Comparison of ENCODE assay signal across 10 cellular contexts in genomic region chr18:58584219-58585127, GRCh38. TPM values are rescaled to one million over a fixed set of nuclear protein-coding genes. Genes with fewer than 3 reads are reported as not detected.
DNase-seq lines count a peak whose midpoint lies in the region; ATAC-seq and TF ChIP-seq lines count a peak whose summit lies in the region.
"Had no signal": no experiment of that assay in that cellular context is flagged by ENCODE, and none has a peak within 500 bp of the region (broad histone marks: within the 10 kb centered on the region; RNA-seq: fewer than 3 reads in every experiment).

No MANE protein-coding gene starts in this region.

- no peak overlapping the region for H3K27ac ChIP-seq in CD4-positive, alpha-beta T cell (ENCODE audit: low read depth, low read length)
- H3K27ac ChIP-seq: right lobe of liver had no signal

- no peaks in the 10 kb centered on the region for H3K27me3 ChIP-seq in CD4-positive, alpha-beta T cell (ENCODE audit: control insufficient read depth, insufficient read depth, low read length)
- H3K27me3 ChIP-seq: right lobe of liver had no signal

- TF ChIP-seq CTCF in neural crest cell (conservative IDR thresholded peaks at IDR 0.05): no peak
- no peak for TF ChIP-seq CTCF in CD4-positive, alpha-beta T cell (IDR thresholded peaks at IDR 0.05)

- H3K9me3 ChIP-seq in CD4-positive, alpha-beta T cell (ENCODE audit: control insufficient read depth, low read length): peaks cover 11% of the 10 kb centered on the region
- H3K9me3 ChIP-seq: right lobe of liver had no signal

- CTCF ChIA-PET in CD4-positive, alpha-beta T cell (lab: Charles Lee): no interaction called here

- POLR2A ChIA-PET in CD4-positive, alpha-beta T cell (lab: Charles Lee): no interaction called here

- peak overlapping the region; percentile 67 for H3K27ac Mint-ChIP-seq in neural crest cell (ENCODE audit: unreplicated experiment)
- H3K27ac Mint-ChIP-seq in CD4-positive, alpha-beta T cell: no peak overlapping the region

- DNase-seq in GM04504 (ENCODE audit: low read depth) (peak; percentile 62), NCI-H69 (lab: John Stamatoyannopoulos, UW) (peak; percentile 79), dedifferentiated amniotic fluid mesenchymal stem cell (ENCODE audit: extremely low spot score) (peak; percentile 67), neural crest cell (ENCODE audit: low read depth, low spot score) (no peak), head of caudate nucleus (no peak)
- DNase-seq in CD4-positive, alpha-beta T cell: no peak
- DNase-seq: activated CD8-positive, alpha-beta memory T cell treated with anti-CD3 and anti-CD28 coated beads for 24 hours; right lobe of liver had no signal

- H3K27me3 Mint-ChIP-seq in neural crest cell (ENCODE audit: low read depth): no peaks in the 10 kb centered on the region
- H3K27me3 Mint-ChIP-seq in CD4-positive, alpha-beta T cell: no peaks in the 10 kb centered on the region

- peaks cover 4% of the 10 kb centered on the region for H3K36me3 Mint-ChIP-seq in neural crest cell (ENCODE audit: low read depth)
- H3K36me3 Mint-ChIP-seq in CD4-positive, alpha-beta T cell (ENCODE audit: low read depth): peaks cover 3% of the 10 kb centered on the region

- no peak for ATAC-seq in GM19023 (IDR thresholded peaks at IDR 0.05; ENCODE audit: unreplicated experiment)
- ATAC-seq in CD4-positive, alpha-beta T cell (ENCODE audit: poor library complexity): no peak
- no peak for ATAC-seq in HG03432 (IDR thresholded peaks at IDR 0.05; ENCODE audit: unreplicated experiment)
- ATAC-seq: right lobe of liver had no signal

- peaks cover 20% of the 10 kb centered on the region for H3K4me1 Mint-ChIP-seq in neural crest cell
- H3K4me1 Mint-ChIP-seq in CD4-positive, alpha-beta T cell (ENCODE audit: low read depth): peaks cover 14% of the 10 kb centered on the region

- no peak overlapping the region for H3K4me3 Mint-ChIP-seq in neural crest cell
- no peak overlapping the region for H3K4me3 Mint-ChIP-seq in CD4-positive, alpha-beta T cell

- peaks cover 5% of the 10 kb centered on the region for H3K9me3 Mint-ChIP-seq in neural crest cell
- H3K9me3 Mint-ChIP-seq in CD4-positive, alpha-beta T cell: peaks cover 3% of the 10 kb centered on the region

- intact Hi-C loops in head of caudate nucleus (cut with DNase I): no loop called here
- intact Hi-C loops in CD4-positive, alpha-beta T cell (cut with DNase I, micrococcal nuclease): no loop called here

RNA-seq across cellular contexts. Expression of gene ALPK2, which starts 44.4 kb away (rescaled TPM):
- 0.14 TPM in 1 of 2 replicates, not detected in the other for total RNA-seq in neural crest cell
- total RNA-seq in CD4-positive, alpha-beta T cell: under 1 TPM; 0.25 TPM

Comparison
In these comparisons a context has a peak if more than half of its experiments do, and no peak if none do; other contexts are left out.
1. DNase-seq: peak in GM04504 (single experiment), NCI-H69 (single experiment) and dedifferentiated amniotic fluid mesenchymal stem cell (single experiment); none in neural crest cell (single experiment), head of caudate nucleus (0 of 42) and CD4-positive, alpha-beta T cell (0 of 10).